ENCODE assay signal across 11 cellular contexts in genomic region chr13:112859817-112860190, GRCh38.
DNase-seq lines count a peak whose midpoint lies in the region; ATAC-seq and TF ChIP-seq lines count a peak whose summit lies in the region.
"Had no signal": no experiment of that assay in that cellular context is flagged by ENCODE, and none has a peak within 500 bp of the region (broad histone marks: within the 10 kb centered on the region; RNA-seq: fewer than 3 reads in every experiment).

No MANE protein-coding gene starts in this region.

- no peak overlapping the region for H3K27ac ChIP-seq in IMR-90 (ENCODE audit: insufficient read depth, low read length)
- H3K27ac ChIP-seq: coronary artery had no signal

- H2AK5ac ChIP-seq in IMR-90 (ENCODE audit: low read depth, low read length) = no peak overlapping the region

- no peak for TF ChIP-seq POLR2A in IMR-90 (IDR thresholded peaks at IDR 0.05; ENCODE audit: low read depth, low read length)

- peaks cover 3% of the 10 kb centered on the region for H3K4me1 ChIP-seq in IMR-90 (ENCODE audit: control insufficient read depth, insufficient read depth, low read length)

- H4K20me1 ChIP-seq in IMR-90 (ENCODE audit: insufficient read depth, low read length) = no peaks in the 10 kb centered on the region; the same call in none of the 2 replicates

- TF ChIP-seq RAD21 in IMR-90 (IDR thresholded peaks at IDR 0.05; ENCODE audit: low read length) = no peak

- no peaks in the 10 kb centered on the region for H3K27me3 Mint-ChIP-seq in activated CD4-positive, alpha-beta memory T cell treated with anti-CD3 and anti-CD28 coated beads for 36 hours
- no peaks in the 10 kb centered on the region for H3K27me3 Mint-ChIP-seq in effector memory CD8-positive, alpha-beta T cell
- H3K27me3 Mint-ChIP-seq: CD4-positive, CD25-positive, alpha-beta regulatory T cell had no signal

- no peak overlapping the region for H3K4me3 ChIP-seq in IMR-90 (ENCODE audit: insufficient read depth, low read depth, low read length)
- H3K4me3 ChIP-seq: coronary artery had no signal

- in situ Hi-C loops in IMR-90 (cut with MboI; ENCODE audit: low sequenced_read_pairs) = no loop called here

- ATAC-seq in GM19324 (IDR thresholded peaks at IDR 0.05; ENCODE audit: low FRiP score, unreplicated experiment) (peak; percentile 93), IMR-90 (ENCODE audit: low read depth) (peak; percentile 59)
- ATAC-seq in effector memory CD8-positive, alpha-beta T cell (replicated peaks) = no peak

- no peaks in the 10 kb centered on the region for H3K79me1 ChIP-seq in IMR-90 (ENCODE audit: low read depth in 1 of 2, low read length in 2 of 2)

- no peak overlapping the region for H2BK120ac ChIP-seq in IMR-90 (ENCODE audit: low read depth, low read length)

- no peak overlapping the region for H2BK20ac ChIP-seq in IMR-90 (ENCODE audit: low read depth, low read length)

- H3K56ac ChIP-seq in IMR-90 (ENCODE audit: extremely low read depth, insufficient read depth, low read length) = no peak overlapping the region

- H3K4me1 Mint-ChIP-seq in activated CD4-positive, alpha-beta memory T cell treated with anti-CD3 and anti-CD28 coated beads for 36 hours (ENCODE audit: low read depth) = no peaks in the 10 kb centered on the region
- no peaks in the 10 kb centered on the region for H3K4me1 Mint-ChIP-seq in effector memory CD8-positive, alpha-beta T cell (ENCODE audit: low read depth in 2 of 2)
- H3K4me1 Mint-ChIP-seq: CD4-positive, CD25-positive, alpha-beta regulatory T cell had no signal

- no peak overlapping the region for H3K4ac ChIP-seq in IMR-90 (ENCODE audit: low read depth, low read length)

- H3K9me1 ChIP-seq in IMR-90 (ENCODE audit: insufficient read depth, low read length) = no peaks in the 10 kb centered on the region

- no peak overlapping the region for H3K23ac ChIP-seq in IMR-90 (ENCODE audit: low read depth, low read length)

- CTCF ChIA-PET in IMR-90 (lab: Yijun Ruan, JAX) = no interaction called here
- CTCF ChIA-PET in activated CD4-positive, alpha-beta memory T cell treated with anti-CD3 and anti-CD28 coated beads for 36 hours (lab: Charles Lee) = no interaction called here

- POLR2A ChIA-PET in IMR-90 (lab: Charles Lee; ENCODE audit: unreplicated experiment) = interaction anchor here (0.6 kb wide), 1 partner anchor 272 kb away, joined by 16 read pairs; the partner anchor contains the start of gene TUBGCP3
- POLR2A ChIA-PET in activated CD4-positive, alpha-beta memory T cell treated with anti-CD3 and anti-CD28 coated beads for 36 hours (lab: Charles Lee) = no interaction called here

- no peaks in the 10 kb centered on the region for H3K9me3 Mint-ChIP-seq in activated CD4-positive, alpha-beta memory T cell treated with anti-CD3 and anti-CD28 coated beads for 36 hours
- H3K9me3 Mint-ChIP-seq in effector memory CD8-positive, alpha-beta T cell = no peaks in the 10 kb centered on the region
- H3K9me3 Mint-ChIP-seq: CD4-positive, CD25-positive, alpha-beta regulatory T cell had no signal

- TF ChIP-seq CTCF in IMR-90 (conservative IDR thresholded peaks at IDR 0.05; ENCODE audit: low read depth, low read length) = no peak

- no TSS peak for BruUV-seq in IMR-90 (replicated peaks; lab: Mats Ljungman, UMichigan)

- no peak overlapping the region for H3K18ac ChIP-seq in IMR-90 (ENCODE audit: low read depth, low read length)

- H3K36me3 Mint-ChIP-seq in activated CD4-positive, alpha-beta memory T cell treated with anti-CD3 and anti-CD28 coated beads for 36 hours = peaks cover 23% of the 10 kb centered on the region
- H3K36me3 Mint-ChIP-seq in effector memory CD8-positive, alpha-beta T cell (ENCODE audit: insufficient read depth) = peaks cover 40% of the 10 kb centered on the region

- no peak overlapping the region for H4K8ac ChIP-seq in IMR-90 (ENCODE audit: low read depth in 2 of 2, low read length in 2 of 2)

- no peak overlapping the region for H2BK15ac ChIP-seq in IMR-90 (ENCODE audit: low read depth, low read length)

- dilution Hi-C loops in IMR-90 (cut with HindIII; ENCODE audit: low sequenced_read_pairs, unreplicated experiment) = no loop called here

- H2AK9ac ChIP-seq in IMR-90 (replicated peaks; ENCODE audit: low read depth, low read length, poor library complexity) = no peak overlapping the region

- H3K9me3 ChIP-seq in IMR-90 (ENCODE audit: control insufficient read depth, insufficient read depth, low read length) = no peaks in the 10 kb centered on the region

- no peak overlapping the region for H4K5ac ChIP-seq in IMR-90 (ENCODE audit: low read depth, low read length)

- no peaks in the 10 kb centered on the region for H3K27me3 ChIP-seq in IMR-90 (ENCODE audit: control insufficient read depth, insufficient read depth, low read length)

- 80% methylated on average over 2 of the region's 7 CpGs; no CpG with 5 or more reads in 1 of the 2 experiments for WGBS in IMR-90 (ENCODE audit: extremely low coverage in 2 of 2, insufficient read length in 1 of 2), 2 experiments

- H3K4me3 Mint-ChIP-seq in activated CD4-positive, alpha-beta memory T cell treated with anti-CD3 and anti-CD28 coated beads for 36 hours = no peak overlapping the region
- H3K4me3 Mint-ChIP-seq in effector memory CD8-positive, alpha-beta T cell = no peak overlapping the region
- H3K4me3 Mint-ChIP-seq: CD4-positive, CD25-positive, alpha-beta regulatory T cell had no signal

- no peak overlapping the region for H3K27ac Mint-ChIP-seq in activated CD4-positive, alpha-beta memory T cell treated with anti-CD3 and anti-CD28 coated beads for 36 hours
- no peak overlapping the region for H3K27ac Mint-ChIP-seq in effector memory CD8-positive, alpha-beta T cell

- intact Hi-C loops in IMR-90 (cut with micrococcal nuclease) = no loop called here
- intact Hi-C loops in activated CD4-positive, alpha-beta memory T cell treated with anti-CD3 and anti-CD28 coated beads for 36 hours (cut with micrococcal nuclease) = no loop called here

- H3K4me2 ChIP-seq in IMR-90 (ENCODE audit: low read depth, low read length) = no peak overlapping the region

- H3K14ac ChIP-seq in IMR-90 (replicated peaks; ENCODE audit: low read depth, low read length) = no peak overlapping the region

- DNase-seq in A172 (ENCODE audit: low spot score) (peak; percentile 81), IMR-90 (peak; percentile 82), fibroblast of the conjunctiva (ENCODE audit: low read depth) (peak; percentile 17), NCI-H226 (no peak)
- DNase-seq in activated naive CD4-positive, alpha-beta T cell treated with anti-CD3 and anti-CD28 coated beads, Interleukin-2, amount 50 U/mL, for 16 hours = no peak
- no peak for DNase-seq in activated CD4-positive, alpha-beta memory T cell treated with anti-CD3 and anti-CD28 coated beads for 36 hours
- no peak for DNase-seq in effector memory CD8-positive, alpha-beta T cell
- DNase-seq: CD4-positive, CD25-positive, alpha-beta regulatory T cell; NCI-H2227 treated with DMSO at 0.1 percent for 48 hours had no signal

- H4K91ac ChIP-seq in IMR-90 (ENCODE audit: insufficient read depth, low read depth, low read length) = no peak overlapping the region

- H2AFZ ChIP-seq in IMR-90 (replicated peaks; ENCODE audit: low read length, poor library complexity) = peak overlapping the region; percentile 44

- no peak overlapping the region for H2BK5ac ChIP-seq in IMR-90 (ENCODE audit: low read depth, low read length, poor library complexity, severe bottlenecking)

- H3K9ac ChIP-seq in IMR-90 (ENCODE audit: low read depth, low read length) = no peak overlapping the region

- H3K36me3 ChIP-seq in IMR-90 (ENCODE audit: control insufficient read depth, insufficient read depth, low read length) = peaks cover 36% of the 10 kb centered on the region

TF ChIP-seq in IMR-90, 13 proteins besides CTCF, POLR2A, EP300 and RAD21:
- peak; percentile 18; the same call in 1 of the 2 replicates for TF ChIP-seq FOS (IDR thresholded peaks at IDR 0.05; ENCODE audit: low read depth, low read length)
- TF ChIP-seq MAFK (IDR thresholded peaks at IDR 0.05; ENCODE audit: low read depth, low read length) = no peak

Comparison
In these comparisons a context has a peak if more than half of its experiments do, and no peak if none do; other contexts are left out.
1. DNase-seq: peak in A172 (single experiment), IMR-90 (single experiment) and fibroblast of the conjunctiva (single experiment); none in activated naive CD4-positive, alpha-beta T cell treated with anti-CD3 and anti-CD28 coated beads, Interleukin-2, amount 50 U/mL, for 16 hours (single experiment), activated CD4-positive, alpha-beta memory T cell treated with anti-CD3 and anti-CD28 coated beads for 36 hours (single experiment), effector memory CD8-positive, alpha-beta T cell (0 of 3) and NCI-H226 (single experiment).